10 cellular contexts compared by ENCODE assay signal in genomic region chr9:14309403-14309802, GRCh38. TPM values are rescaled to one million over a fixed set of nuclear protein-coding genes. Genes with fewer than 3 reads are reported as not detected.
DNase-seq lines count a peak whose midpoint lies in the region; FAIRE-seq and TF ChIP-seq lines count a peak whose summit lies in the region.
"Had no signal": no experiment of that assay in that cellular context is flagged by ENCODE, and none has a peak within 500 bp of the region (broad histone marks: within the 10 kb centered on the region; RNA-seq: fewer than 3 reads in every experiment).

No MANE protein-coding gene starts in this region.

- no peaks in the 10 kb centered on the region for H3K9me3 ChIP-seq in SK-N-MC (ENCODE audit: low read depth, low read length)
- no peaks in the 10 kb centered on the region for H3K9me3 ChIP-seq in esophagus muscularis mucosa

- no peak for TF ChIP-seq POLR2A in esophagus muscularis mucosa (IDR thresholded peaks at IDR 0.05; ENCODE audit: low read depth)

- peaks cover 26 to 55% (median 37%) of the 10 kb centered on the region in 4 donors for H3K4me1 ChIP-seq in esophagus muscularis mucosa
- H3K4me1 ChIP-seq in rectal smooth muscle tissue (ENCODE audit: control insufficient read depth, insufficient read depth, low read length), result peaks cover 3% of the 10 kb centered on the region

- intact Hi-C loops in esophagus muscularis mucosa (cut with DNase I), result loop anchor here (5.0 kb wide), 1 partner anchor 52 kb away; no protein-coding TSS in a partner anchor

- FAIRE-seq in GM18507 (lab: Jason Lieb, UNC), result peak; percentile 51

- H3K27ac ChIP-seq in SK-N-MC (peak overlapping the region; percentile 44; the same call in 1 of the 2 replicates), esophagus muscularis mucosa (replicated peaks in 1 of 4) (peak overlapping the region in 1 of 4 donors; percentile 45), rectal smooth muscle tissue (ENCODE audit: low read depth, low read length) (no peak overlapping the region)
- H3K27ac ChIP-seq: KMS-11 had no signal

- no peak for TF ChIP-seq CTCF in esophagus muscularis mucosa (IDR thresholded peaks at IDR 0.05)
- TF ChIP-seq CTCF in GM13977 (IDR thresholded peaks at IDR 0.05; ENCODE audit: extremely low read depth, insufficient read depth, missing control alignments), result no peak

- DNase-seq in GM18507 (ENCODE audit: extremely low spot score, insufficient read length, low read depth), result no peak
- DNase-seq in SK-N-MC (ENCODE audit: low read depth, low spot score), result peak; percentile 74
- no peak for DNase-seq in esophagus muscularis mucosa (ENCODE audit: extremely low spot score)
- DNase-seq in DMS53 treated with DMSO at 0.1 percent for 48 hours (lab: John Stamatoyannopoulos, UW; ENCODE audit: unreplicated experiment), result no peak
- no peak for DNase-seq in GM13977 (ENCODE audit: low spot score)
- no peak for DNase-seq in middle frontal gyrus (ENCODE audit: extremely low spot score, low spot score)
- no peak for DNase-seq in iPS-NIHi11 (ENCODE audit: low spot score)
- DNase-seq: H7 had no signal

- H3K4me3 ChIP-seq in SK-N-MC, result peak overlapping the region; percentile 65
- peak overlapping the region; percentile 5 to 88 (median 80) for H3K4me3 ChIP-seq in esophagus muscularis mucosa
- H3K4me3 ChIP-seq in rectal smooth muscle tissue (ENCODE audit: low read length), result peak overlapping the region; percentile 50

- H3K36me3 ChIP-seq in SK-N-MC (ENCODE audit: insufficient read depth, low read length) (peaks cover 31% of the 10 kb centered on the region), esophagus muscularis mucosa (peaks cover 0 to 19% (median 7%) of the 10 kb centered on the region in 4 donors), rectal smooth muscle tissue (ENCODE audit: control insufficient read depth, insufficient read depth, low read length) (no peaks in the 10 kb centered on the region)

- WGBS in esophagus muscularis mucosa, result 39% methylated on average over 2 of the region's 2 CpGs

- no peaks in the 10 kb centered on the region for H3K27me3 ChIP-seq in esophagus muscularis mucosa
- no peaks in the 10 kb centered on the region for H3K27me3 ChIP-seq in rectal smooth muscle tissue (ENCODE audit: control insufficient read depth, insufficient read depth, low read length)

- H3K9ac ChIP-seq in SK-N-MC (ENCODE audit: insufficient read length) (peak overlapping the region; percentile 50), rectal smooth muscle tissue (ENCODE audit: low read length) (no peak overlapping the region)
- H3K9ac ChIP-seq: KMS-11 had no signal

- TF ChIP-seq EP300 in esophagus muscularis mucosa (IDR thresholded peaks at IDR 0.05), result no peak

- in situ Hi-C loops in GM13977 (cut with MboI; ENCODE audit: low pct_unique_long_range_greater_than_20kb, low sequenced_read_pairs, unreplicated experiment), result no loop called here

RNA-seq across cellular contexts. Expression of gene NFIB, which starts 4.5 kb away (rescaled TPM):
- total RNA-seq in esophagus muscularis mucosa, result 10 to 100 TPM; 38.1 to 64.4 (median 55.8) TPM
